20 cellular contexts compared by ENCODE assay signal in genomic region chr5:34666392-34667080, GRCh38.
"Had no signal": no experiment of that assay in that cellular context is flagged by ENCODE, and none has a peak within 500 bp of the region (broad histone marks: within the 10 kb centered on the region; RNA-seq: fewer than 3 reads in every experiment).

No MANE protein-coding gene starts in this region.

- H3K4me3 ChIP-seq: coronary artery, gastrocnemius medialis, heart right ventricle, lower lobe of right lung, thyroid gland, uterus had no signal

- H3K9me3 ChIP-seq: gastrocnemius medialis, lower lobe of right lung, neutrophil, thyroid gland, uterus had no signal

- H3K27ac Mint-ChIP-seq: activated CD4-positive, alpha-beta memory T cell treated with anti-CD3 and anti-CD28 coated beads, Interleukin-2, amount 10 ng/mL, durations not matched to agents 7 days and 5 days; activated naive CD4-positive, alpha-beta T cell treated with anti-CD3 and anti-CD28 coated beads, Interleukin-2, amount 10 ng/mL, durations not matched to agents 7 days and 5 days; activated T-cell treated with anti-CD3 and anti-CD28 coated beads, Interleukin-2, amount 50 U/mL, for 24 hours; stimulated activated naive B cell treated with anti-CD40 and anti-IgM and Interleukin-4, amounts not matched to agents 10 μg/mL and 1 μg/mL and 100 μg/mL, for 72 hours; T-helper 1 cell treated with Interleukin-12 subunit alpha and Interleukin-12 subunit beta and Interleukin-4 antibody, amounts not matched to agents 30 μg/mL and 1 μg/mL, for 36 hours had no signal

- H3K27me3 ChIP-seq: gastrocnemius medialis, heart right ventricle, neutrophil, thyroid gland, uterus had no signal

- ATAC-seq: gastrocnemius medialis; heart right ventricle; left colon; lower lobe of right lung; stimulated activated naive B cell treated with anti-CD40 and anti-IgM and Interleukin-4, amounts not matched to agents 10 μg/mL and 1 μg/mL and 100 μg/mL, for 72 hours had no signal

- H3K4me1 Mint-ChIP-seq: activated CD4-positive, alpha-beta memory T cell treated with anti-CD3 and anti-CD28 coated beads, Interleukin-2, amount 10 ng/mL, durations not matched to agents 7 days and 5 days; activated naive CD4-positive, alpha-beta T cell treated with anti-CD3 and anti-CD28 coated beads, Interleukin-2, amount 10 ng/mL, durations not matched to agents 7 days and 5 days; stimulated activated naive B cell treated with anti-CD40 and anti-IgM and Interleukin-4, amounts not matched to agents 10 μg/mL and 1 μg/mL and 100 μg/mL, for 72 hours had no signal

- H3K27ac ChIP-seq: coronary artery, gastrocnemius medialis, heart right ventricle, lower lobe of right lung, neutrophil, thyroid gland, uterus had no signal

- H3K9me3 Mint-ChIP-seq: activated CD4-positive, alpha-beta memory T cell treated with anti-CD3 and anti-CD28 coated beads, Interleukin-2, amount 10 ng/mL, durations not matched to agents 7 days and 5 days; activated naive CD4-positive, alpha-beta T cell treated with anti-CD3 and anti-CD28 coated beads, Interleukin-2, amount 10 ng/mL, durations not matched to agents 7 days and 5 days; activated T-cell treated with anti-CD3 and anti-CD28 coated beads, Interleukin-2, amount 50 U/mL, for 24 hours; stimulated activated naive B cell treated with anti-CD40 and anti-IgM and Interleukin-4, amounts not matched to agents 10 μg/mL and 1 μg/mL and 100 μg/mL, for 72 hours; T-helper 1 cell treated with Interleukin-12 subunit alpha and Interleukin-12 subunit beta and Interleukin-4 antibody, amounts not matched to agents 30 μg/mL and 1 μg/mL, for 36 hours had no signal

- DNase-seq: activated CD4-positive, alpha-beta memory T cell treated with anti-CD3 and anti-CD28 coated beads, Interleukin-2, amount 10 ng/mL, durations not matched to agents 7 days and 5 days; activated CD4-positive, alpha-beta T cell treated with anti-CD3 and anti-CD28 coated beads for 4 hours; activated naive CD4-positive, alpha-beta T cell treated with anti-CD3 and anti-CD28 coated beads, Interleukin-2, amount 10 ng/mL, durations not matched to agents 7 days and 5 days; activated T-cell treated with anti-CD3 and anti-CD28 coated beads, Interleukin-2, amount 50 U/mL, for 24 hours; caudate nucleus; gastrocnemius medialis; heart right ventricle; left colon; lower lobe of right lung; midbrain; posterior cingulate gyrus; retina; stimulated activated CD4-positive, alpha-beta T cell treated with anti-CD3 and anti-CD28 coated beads, Interleukin-15, amount 100 ng/mL, for 24 hours; stimulated activated CD4-positive, alpha-beta T cell treated with anti-CD3 and anti-CD28 coated beads, Interleukin-4, amount 100 ng/mL, for 1 hour; stimulated activated naive B cell treated with anti-CD40 and anti-IgM and Interleukin-4, amounts not matched to agents 10 μg/mL and 1 μg/mL and 100 μg/mL, for 72 hours; thyroid gland; uterus had no signal

- H3K36me3 ChIP-seq: gastrocnemius medialis, neutrophil, thyroid gland, uterus had no signal

- H3K4me3 Mint-ChIP-seq: activated CD4-positive, alpha-beta memory T cell treated with anti-CD3 and anti-CD28 coated beads, Interleukin-2, amount 10 ng/mL, durations not matched to agents 7 days and 5 days; activated naive CD4-positive, alpha-beta T cell treated with anti-CD3 and anti-CD28 coated beads, Interleukin-2, amount 10 ng/mL, durations not matched to agents 7 days and 5 days; activated T-cell treated with anti-CD3 and anti-CD28 coated beads, Interleukin-2, amount 50 U/mL, for 24 hours; stimulated activated naive B cell treated with anti-CD40 and anti-IgM and Interleukin-4, amounts not matched to agents 10 μg/mL and 1 μg/mL and 100 μg/mL, for 72 hours; T-helper 1 cell treated with Interleukin-12 subunit alpha and Interleukin-12 subunit beta and Interleukin-4 antibody, amounts not matched to agents 30 μg/mL and 1 μg/mL, for 36 hours had no signal

- H3K4me1 ChIP-seq: gastrocnemius medialis, lower lobe of right lung had no signal

- H3K36me3 Mint-ChIP-seq: activated naive CD4-positive, alpha-beta T cell treated with anti-CD3 and anti-CD28 coated beads, Interleukin-2, amount 10 ng/mL, durations not matched to agents 7 days and 5 days; stimulated activated naive B cell treated with anti-CD40 and anti-IgM and Interleukin-4, amounts not matched to agents 10 μg/mL and 1 μg/mL and 100 μg/mL, for 72 hours had no signal
